26 cellular contexts compared by ENCODE assay signal in the genomic region with DNA sequence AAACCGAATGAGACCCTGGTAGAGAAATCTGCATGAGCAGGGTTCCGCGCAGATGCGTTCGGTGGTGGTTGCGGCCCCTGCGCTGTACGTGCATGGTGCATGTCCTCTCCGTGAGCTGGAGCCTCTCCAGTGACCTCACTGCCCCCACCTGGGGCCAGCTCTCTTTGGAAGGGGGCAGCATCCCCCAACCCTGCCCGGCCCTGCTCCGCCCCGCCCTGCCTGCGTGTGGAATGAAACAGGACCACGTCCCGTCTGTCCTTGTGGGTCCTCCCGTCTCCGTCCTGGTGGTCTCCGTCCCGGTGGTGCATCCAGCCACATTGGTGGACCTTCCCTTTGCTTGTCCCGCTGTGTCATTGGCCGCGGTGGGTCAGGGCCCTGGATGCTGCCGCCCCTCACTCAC.
DNase-seq lines count a peak whose midpoint lies in the region; ATAC-seq, FAIRE-seq and TF ChIP-seq lines count a peak whose summit lies in the region.
"Had no signal": no experiment of that assay in that cellular context is flagged by ENCODE, and none has a peak within 500 bp of the region (broad histone marks: within the 10 kb centered on the region; RNA-seq: fewer than 3 reads in every experiment).

No MANE protein-coding gene starts in this region.

- no peak overlapping the region for H2BK5ac ChIP-seq in IMR-90 (ENCODE audit: low read depth, low read length, poor library complexity, severe bottlenecking)

- TF ChIP-seq CTCF in IMR-90 (conservative IDR thresholded peaks at IDR 0.05; ENCODE audit: low read depth, low read length) (no peak), glutamatergic neuron (IDR thresholded peaks at IDR 0.05; ENCODE audit: partially characterized antibody, unreplicated experiment) (no peak), neural progenitor cell (IDR thresholded peaks at IDR 0.05) (no peak), D721Med (IDR thresholded peaks at IDR 0.05; ENCODE audit: insufficient read depth, missing control alignments) (no peak), mesothelial cell of epicardium (IDR thresholded peaks at IDR 0.05; ENCODE audit: unreplicated experiment) (no peak)

- no peak overlapping the region for H3K23ac ChIP-seq in IMR-90 (ENCODE audit: low read depth, low read length)

- H2BK15ac ChIP-seq in IMR-90 (ENCODE audit: low read depth, low read length): no peak overlapping the region

- peaks cover 11% of the 10 kb centered on the region for H3K4me1 Mint-ChIP-seq in glutamatergic neuron (ENCODE audit: low read depth, unreplicated experiment)
- no peaks in the 10 kb centered on the region for H3K4me1 Mint-ChIP-seq in neural progenitor cell
- H3K4me1 Mint-ChIP-seq in mesothelial cell of epicardium: peaks cover 14% of the 10 kb centered on the region
- H3K4me1 Mint-ChIP-seq: CD14-positive monocyte, GM23338, H9 had no signal

- H3K4ac ChIP-seq in IMR-90 (ENCODE audit: low read depth, low read length): no peak overlapping the region

- H2AFZ ChIP-seq in IMR-90 (replicated peaks; ENCODE audit: low read length, poor library complexity) (no peak overlapping the region), neural progenitor cell (replicated peaks) (no peak overlapping the region)
- H2AFZ ChIP-seq: GM23338 had no signal

- H3K4me2 ChIP-seq in IMR-90 (ENCODE audit: low read depth, low read length): no peak overlapping the region
- no peak overlapping the region for H3K4me2 ChIP-seq in neural progenitor cell
- H3K4me2 ChIP-seq: A549; BLaER1 treated with 17β-estradiol and CSF1 and Interleukin-3, amounts not matched to agents 10 nM and 100 nM; GM23338 had no signal

- H3K27me3 ChIP-seq in IMR-90 (ENCODE audit: control insufficient read depth, insufficient read depth, low read length): no peaks in the 10 kb centered on the region; the same call in 1 of the 2 replicates
- no peaks in the 10 kb centered on the region for H3K27me3 ChIP-seq in neural progenitor cell
- H3K27me3 ChIP-seq: BE2C; BLaER1 treated with 17β-estradiol and CSF1 and Interleukin-3, amounts not matched to agents 10 nM and 100 nM had no signal

- intact Hi-C loops in Right ventricle myocardium superior (cut with DNase I): no loop called here
- intact Hi-C loops in left cardiac atrium (cut with DNase I): no loop called here
- intact Hi-C loops in IMR-90 (cut with micrococcal nuclease): no loop called here

- no peak overlapping the region for H2BK20ac ChIP-seq in IMR-90 (ENCODE audit: low read depth, low read length)

- H3K56ac ChIP-seq in IMR-90 (ENCODE audit: extremely low read depth, insufficient read depth, low read length): no peak overlapping the region

- H3K79me2 ChIP-seq in neural progenitor cell (ENCODE audit: low read depth): no peaks in the 10 kb centered on the region

- H3K27me3 Mint-ChIP-seq in glutamatergic neuron (ENCODE audit: unreplicated experiment) (peaks cover 27% of the 10 kb centered on the region), neural progenitor cell (ENCODE audit: insufficient read depth, low read depth) (peaks cover 7% of the 10 kb centered on the region), mesothelial cell of epicardium (ENCODE audit: low read depth) (no peaks in the 10 kb centered on the region)
- H3K27me3 Mint-ChIP-seq: CD4-positive, alpha-beta T cell had no signal

- no peak overlapping the region for H3K18ac ChIP-seq in IMR-90 (ENCODE audit: low read depth, low read length)

- H3K4me1 ChIP-seq in IMR-90 (ENCODE audit: control insufficient read depth, insufficient read depth, low read length) (peaks cover 2% of the 10 kb centered on the region; the same call in 1 of the 2 replicates), neural progenitor cell (no peaks in the 10 kb centered on the region)
- H3K4me1 ChIP-seq: BE2C had no signal

- H3K36me3 ChIP-seq in IMR-90 (ENCODE audit: control insufficient read depth, insufficient read depth, low read length): no peaks in the 10 kb centered on the region
- no peaks in the 10 kb centered on the region for H3K36me3 ChIP-seq in neural progenitor cell
- H3K36me3 ChIP-seq: BLaER1 treated with 17β-estradiol and CSF1 and Interleukin-3, amounts not matched to agents 10 nM and 100 nM had no signal

- no peak overlapping the region for H2AK5ac ChIP-seq in IMR-90 (ENCODE audit: low read depth, low read length)

- no peaks in the 10 kb centered on the region for H3F3A ChIP-seq in neural progenitor cell (ENCODE audit: low read depth)

- H3K79me1 ChIP-seq in IMR-90 (ENCODE audit: low read depth in 1 of 2, low read length in 2 of 2): no peaks in the 10 kb centered on the region

- no peak overlapping the region for H3K14ac ChIP-seq in IMR-90 (replicated peaks; ENCODE audit: low read depth, low read length)

- H4K8ac ChIP-seq in IMR-90 (ENCODE audit: low read depth in 2 of 2, low read length in 2 of 2): no peak overlapping the region

- no peak for TF ChIP-seq POLR2A in IMR-90 (IDR thresholded peaks at IDR 0.05; ENCODE audit: low read depth, low read length)

- FAIRE-seq in D721Med (lab: Jason Lieb, UNC): no peak
- FAIRE-seq: A549, G401.6, GM12892, GM19239 had no signal

- no peak overlapping the region for H4K91ac ChIP-seq in IMR-90 (ENCODE audit: insufficient read depth, low read depth, low read length)

- H3K9me3 Mint-ChIP-seq in glutamatergic neuron (ENCODE audit: unreplicated experiment) (peaks cover 18% of the 10 kb centered on the region), neural progenitor cell (no peaks in the 10 kb centered on the region), mesothelial cell of epicardium (no peaks in the 10 kb centered on the region)
- H3K9me3 Mint-ChIP-seq: CD14-positive monocyte; CD4-positive, alpha-beta T cell; GM23338; H9 had no signal

- POLR2A ChIA-PET in IMR-90 (lab: Charles Lee; ENCODE audit: unreplicated experiment): no interaction called here

- DNase-seq in Right ventricle myocardium superior (peak; percentile 34), left cardiac atrium (no peak), IMR-90 (no peak), glutamatergic neuron (no peak), neural progenitor cell (ENCODE audit: low spot score) (no peak), GM19240 (ENCODE audit: insufficient read length, low spot score) (no peak), D721Med (ENCODE audit: insufficient read length, low spot score) (no peak), mesothelial cell of epicardium (ENCODE audit: low spot score in 2 of 2, unreplicated experiment in 2 of 2) (no peak)
- DNase-seq: 8988T; ACHN; AML-193; BE2C; Calu3; CD4-positive, alpha-beta T cell; COR-L47; DMS153; DND-41; H9 had no signal

- H3K9ac ChIP-seq in IMR-90 (ENCODE audit: low read depth, low read length): no peak overlapping the region
- H3K9ac ChIP-seq in neural progenitor cell: no peak overlapping the region
- H3K9ac ChIP-seq: BLaER1 treated with 17β-estradiol and CSF1 and Interleukin-3, amounts not matched to agents 10 nM and 100 nM had no signal

- H4K20me1 ChIP-seq in IMR-90 (ENCODE audit: insufficient read depth, low read length): no peaks in the 10 kb centered on the region
- H4K20me1 ChIP-seq in neural progenitor cell (ENCODE audit: low read depth): no peaks in the 10 kb centered on the region

- H3K27ac Mint-ChIP-seq in glutamatergic neuron (ENCODE audit: unreplicated experiment) (peak overlapping the region; percentile 66), neural progenitor cell (peak overlapping the region; percentile 26), mesothelial cell of epicardium (no peak overlapping the region)
- H3K27ac Mint-ChIP-seq: CD14-positive monocyte; CD4-positive, alpha-beta T cell; GM23338 had no signal

- in situ Hi-C loops in IMR-90 (cut with MboI; ENCODE audit: low sequenced_read_pairs): no loop called here

- H3K9me1 ChIP-seq in IMR-90 (ENCODE audit: insufficient read depth, low read length): no peaks in the 10 kb centered on the region

- TF ChIP-seq RAD21 in IMR-90 (IDR thresholded peaks at IDR 0.05; ENCODE audit: low read length): no peak

- H3K36me3 Mint-ChIP-seq in glutamatergic neuron (ENCODE audit: unreplicated experiment) (peaks cover 11% of the 10 kb centered on the region), neural progenitor cell (peaks cover 5% of the 10 kb centered on the region), mesothelial cell of epicardium (no peaks in the 10 kb centered on the region)
- H3K36me3 Mint-ChIP-seq: CD14-positive monocyte had no signal

- CTCF ChIA-PET in IMR-90 (lab: Yijun Ruan, JAX): no interaction called here

- BruUV-seq in IMR-90 (replicated peaks; lab: Mats Ljungman, UMichigan): no TSS peak

- peak overlapping the region; percentile 57 for H2AK9ac ChIP-seq in IMR-90 (replicated peaks; ENCODE audit: low read depth, low read length, poor library complexity)

- dilution Hi-C loops in IMR-90 (cut with HindIII; ENCODE audit: low sequenced_read_pairs, unreplicated experiment): no loop called here

- H3K9me3 ChIP-seq in IMR-90 (ENCODE audit: control insufficient read depth, insufficient read depth, low read length): no peaks in the 10 kb centered on the region
- no peaks in the 10 kb centered on the region for H3K9me3 ChIP-seq in neural progenitor cell (ENCODE audit: low read depth)
- H3K9me3 ChIP-seq: A549; BE2C; BLaER1 treated with 17β-estradiol and CSF1 and Interleukin-3, amounts not matched to agents 10 nM and 100 nM had no signal

- WGBS in IMR-90 (ENCODE audit: extremely low coverage in 2 of 2, insufficient read length in 1 of 2), 2 experiments: 93% methylated on average over 21 of the region's 23 CpGs; no CpG with 5 or more reads in 1 of the 2 experiments

- H3K4me3 ChIP-seq in IMR-90 (ENCODE audit: insufficient read depth, low read depth, low read length): no peak overlapping the region
- H3K4me3 ChIP-seq in neural progenitor cell: no peak overlapping the region
- H3K4me3 ChIP-seq: A549; BLaER1 treated with 17β-estradiol and CSF1 and Interleukin-3, amounts not matched to agents 10 nM and 100 nM; GM23338 had no signal

- no peak overlapping the region for H2BK120ac ChIP-seq in IMR-90 (ENCODE audit: low read depth, low read length)

- no peak for ATAC-seq in Right ventricle myocardium superior (ENCODE audit: poor library complexity)
- ATAC-seq in left cardiac atrium: no peak
- no peak for ATAC-seq in IMR-90 (ENCODE audit: low read depth)
- ATAC-seq: A549, GM23338, HCT116 had no signal

- H3K4me3 Mint-ChIP-seq in glutamatergic neuron (ENCODE audit: unreplicated experiment) (no peak overlapping the region), neural progenitor cell (no peak overlapping the region), mesothelial cell of epicardium (no peak overlapping the region)
- H3K4me3 Mint-ChIP-seq: CD14-positive monocyte; CD4-positive, alpha-beta T cell; GM23338; H9 had no signal

- H3K27ac ChIP-seq in IMR-90 (ENCODE audit: insufficient read depth, low read length): no peak overlapping the region
- no peak overlapping the region for H3K27ac ChIP-seq in neural progenitor cell
- H3K27ac ChIP-seq: A549; BLaER1 treated with 17β-estradiol and CSF1 and Interleukin-3, amounts not matched to agents 10 nM and 100 nM had no signal

- H4K5ac ChIP-seq in IMR-90 (ENCODE audit: low read depth, low read length): no peak overlapping the region

TF ChIP-seq in IMR-90, 13 proteins besides CTCF, POLR2A, EP300 and RAD21 (continues in another document):
- TF ChIP-seq BHLHE40 (IDR thresholded peaks at IDR 0.05; ENCODE audit: low read depth, low read length) (no peak), CEBPB (IDR thresholded peaks at IDR 0.05; ENCODE audit: low read depth, low read length) (no peak), MAZ (IDR thresholded peaks at IDR 0.05; ENCODE audit: borderline replicate concordance, low read depth, low read length) (no peak), FOS (IDR thresholded peaks at IDR 0.05; ENCODE audit: low read depth, low read length) (no peak)
